In genomic region chr2:27839022-27839618, GRCh38 we compare ENCODE assay signal across 22 cellular contexts.
"Had no signal": no experiment of that assay in that cellular context is flagged by ENCODE, and none has a peak within 500 bp of the region (broad histone marks: within the 10 kb centered on the region; RNA-seq: fewer than 3 reads in every experiment).

No MANE protein-coding gene starts in this region.

- H3K4me3 ChIP-seq: K562, SJSA1 had no signal

- H3K27ac Mint-ChIP-seq: IgD-negative memory B cell; T-helper 1 cell treated with Interleukin-12 subunit alpha and Interleukin-12 subunit beta and Interleukin-4 antibody, amounts not matched to agents 30 μg/mL and 1 μg/mL, for 36 hours had no signal

- H3K4me1 Mint-ChIP-seq: IgD-negative memory B cell had no signal

- H3K9me3 Mint-ChIP-seq: T-helper 1 cell treated with Interleukin-12 subunit alpha and Interleukin-12 subunit beta and Interleukin-4 antibody, amounts not matched to agents 30 μg/mL and 1 μg/mL, for 36 hours had no signal

- H3K9me3 ChIP-seq: SJSA1 had no signal

- H3K4me2 ChIP-seq: KMS-11 had no signal

- H3K27me3 ChIP-seq: SJSA1 had no signal

- DNase-seq: Kasumi-1, MM.1S, NCI-H1092 treated with DMSO at 0.1 percent for 48 hours, NCI-H1417 treated with DMSO at 0.1 percent for 48 hours, NCI-H1694, NCI-H187 treated with DMSO at 0.1 percent for 48 hours, NCI-H2029 treated with DMSO at 0.1 percent for 48 hours, NCI-H2171 treated with DMSO at 0.1 percent for 48 hours, NCI-H345, NCI-H446 treated with DMSO at 0.1 percent for 48 hours, NCI-H510A treated with DMSO at 0.1 percent for 48 hours, NCI-H526, NCI-H82, Right ventricle myocardium superior, RPMI8226, SIG-M5 had no signal

- H3K27me3 Mint-ChIP-seq: IgD-negative memory B cell had no signal

- H3K9ac ChIP-seq: KMS-11 had no signal

- H3K36me3 ChIP-seq: SJSA1 had no signal

- H3K4me3 Mint-ChIP-seq: IgD-negative memory B cell; T-helper 1 cell treated with Interleukin-12 subunit alpha and Interleukin-12 subunit beta and Interleukin-4 antibody, amounts not matched to agents 30 μg/mL and 1 μg/mL, for 36 hours had no signal

- H3K27ac ChIP-seq: HL-60, KMS-11, SJSA1 had no signal

- ATAC-seq: K562 had no signal
